In the genomic region with DNA sequence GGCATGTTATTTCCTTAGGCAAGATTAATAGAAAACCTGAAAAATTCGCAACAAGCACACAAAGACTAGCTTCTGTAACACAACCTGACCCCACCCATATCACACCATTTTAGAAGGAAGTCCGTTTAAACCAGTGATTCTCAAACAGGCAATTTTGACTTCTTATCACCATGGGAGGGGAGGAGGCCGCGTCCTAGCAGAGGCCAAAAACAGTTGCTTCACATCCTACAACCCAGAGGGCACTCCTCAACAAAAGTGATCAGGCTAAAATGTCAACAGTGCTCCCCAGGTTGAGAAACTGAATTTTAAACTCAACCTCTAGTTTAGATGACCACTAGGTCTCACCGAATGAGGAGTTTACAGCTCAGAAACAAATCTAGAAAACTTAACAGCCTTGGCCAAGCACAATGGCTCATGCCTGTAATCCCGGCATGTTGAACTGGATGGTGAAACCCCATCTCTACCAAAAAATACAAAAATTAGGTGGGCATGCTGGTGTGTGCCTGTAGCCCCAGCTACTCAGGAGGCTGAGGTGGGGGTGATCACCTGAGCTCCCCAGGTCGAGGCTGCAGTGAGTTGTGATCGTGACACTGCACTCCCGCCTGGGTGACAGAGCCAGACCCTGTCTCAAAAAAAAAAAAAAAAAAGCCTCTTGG, we compare ENCODE assay signal across 8 cellular contexts. TPM values are rescaled to one million over a fixed set of nuclear protein-coding genes. Genes with fewer than 3 reads are reported as not detected.
DNase-seq lines count a peak whose midpoint lies in the region; ATAC-seq and TF ChIP-seq lines count a peak whose summit lies in the region.

No MANE protein-coding gene starts in this region.

- H3K27ac Mint-ChIP-seq in endothelial cell (ENCODE audit: unreplicated experiment), result peak overlapping the region; percentile 80

- H3K9ac ChIP-seq in OCI-LY1 (ENCODE audit: low read length) (peak overlapping the region; percentile 100), parathyroid adenoma (no peak overlapping the region)

- H3K27ac ChIP-seq in OCI-LY1 (ENCODE audit: low read depth, low read length, poor library complexity, severe bottlenecking), result peak overlapping the region; percentile 98
- H3K27ac ChIP-seq in parathyroid adenoma, result no peak overlapping the region

- no peaks in the 10 kb centered on the region for H3K9me3 Mint-ChIP-seq in endothelial cell (ENCODE audit: unreplicated experiment)

- no peak overlapping the region for H3K4me3 Mint-ChIP-seq in endothelial cell (ENCODE audit: unreplicated experiment)

- H4K20me1 ChIP-seq in OCI-LY1 (ENCODE audit: insufficient read depth, low read length), result peaks cover 6% of the 10 kb centered on the region

- peak overlapping the region; percentile 98 for H3K4me2 ChIP-seq in OCI-LY1 (ENCODE audit: low read length)
- peak overlapping the region; percentile 29 for H3K4me2 ChIP-seq in parathyroid adenoma (ENCODE audit: low read length)

- H3K79me2 ChIP-seq in OCI-LY1 (ENCODE audit: insufficient read depth, low read length) (peaks cover 92% of the 10 kb centered on the region), parathyroid adenoma (peaks cover 40% of the 10 kb centered on the region)

- peaks cover 8% of the 10 kb centered on the region for H3K36me3 ChIP-seq in GM06990 (ENCODE audit: control insufficient read depth, insufficient read depth, low read length)
- H3K36me3 ChIP-seq in OCI-LY1 (ENCODE audit: insufficient read depth, low read length), result peaks cover 83% of the 10 kb centered on the region
- H3K36me3 ChIP-seq in parathyroid adenoma (ENCODE audit: control insufficient read depth, insufficient read depth, low read length), result no peaks in the 10 kb centered on the region

- DNase-seq in GM06990 (ENCODE audit: extremely low read depth, insufficient read length), result no peak
- no peak for DNase-seq in endothelial cell (ENCODE audit: low spot score)
- DNase-seq in GM10248 (ENCODE audit: extremely low spot score), result no peak
- no peak for DNase-seq in stimulated activated CD4-positive, alpha-beta T cell treated with anti-CD3 and anti-CD28 coated beads, Interleukin-12 subunit alpha, Interleukin-12 subunit beta, amount 100 ng/mL, for 4 hours

- H3K9me2 ChIP-seq in OCI-LY1 (ENCODE audit: low read depth, low read length), result no peaks in the 10 kb centered on the region

- POLR2A ChIA-PET in GM10248 (lab: Yijun Ruan, JAX), result interaction anchor here (0.7 to 1.9 kb wide), 5 partner anchors 9 to 286 kb away, joined by 5 to 12 read pairs (median 7); a partner anchor contains a TSS

- H3K9me3 ChIP-seq in OCI-LY1 (ENCODE audit: low read length), result no peaks in the 10 kb centered on the region
- H3K9me3 ChIP-seq in parathyroid adenoma (ENCODE audit: control insufficient read depth, low read length), result no peaks in the 10 kb centered on the region

- ATAC-seq in HG03280 (IDR thresholded peaks at IDR 0.05; ENCODE audit: unreplicated experiment), result no peak
- ATAC-seq in HG02973 (IDR thresholded peaks at IDR 0.05; ENCODE audit: unreplicated experiment), result no peak

- H2AFZ ChIP-seq in OCI-LY1 (ENCODE audit: low read length) (no peak overlapping the region), parathyroid adenoma (no peak overlapping the region)

- peaks cover 5% of the 10 kb centered on the region for H3K36me3 Mint-ChIP-seq in endothelial cell (ENCODE audit: low read depth, unreplicated experiment)

- H3K4me1 ChIP-seq in OCI-LY1 (ENCODE audit: insufficient read depth, low read length, severe bottlenecking), result peaks cover 64% of the 10 kb centered on the region
- H3K4me1 ChIP-seq in parathyroid adenoma, result peaks cover 32% of the 10 kb centered on the region

- H3K4me1 Mint-ChIP-seq in endothelial cell (ENCODE audit: unreplicated experiment), result peaks cover 44% of the 10 kb centered on the region

- CTCF ChIA-PET in GM10248 (lab: Yijun Ruan, JAX), result interaction anchor here (0.9 to 7.9 kb wide), 10 partner anchors 9 to 285 kb away, joined by 3 to 69 read pairs (median 4); a partner anchor contains a TSS

- H3K4me3 ChIP-seq in GM06990 (replicated peaks; ENCODE audit: low read depth, low read length), result peak overlapping the region; percentile 96
- H3K4me3 ChIP-seq in OCI-LY1 (ENCODE audit: low read depth, low read length, poor library complexity, severe bottlenecking), result peak overlapping the region; percentile 98
- no peak overlapping the region for H3K4me3 ChIP-seq in parathyroid adenoma (ENCODE audit: low read depth, low read length)

- no peak for TF ChIP-seq CTCF in GM06990 (IDR thresholded peaks at IDR 0.05; ENCODE audit: insufficient read depth, low read length, poor library complexity, severe bottlenecking)
- TF ChIP-seq CTCF in OCI-LY1 (IDR thresholded peaks at IDR 0.05; ENCODE audit: low read length), result no peak
- TF ChIP-seq CTCF in endothelial cell (IDR thresholded peaks at IDR 0.05; ENCODE audit: unreplicated experiment), result no peak
- TF ChIP-seq CTCF in parathyroid adenoma (IDR thresholded peaks at IDR 0.05), result no peak
- TF ChIP-seq CTCF in GM10248 (IDR thresholded peaks at IDR 0.05; ENCODE audit: control extremely low read depth, extremely low read depth, low read depth, missing control alignments), result no peak

- H3K27me3 ChIP-seq in GM06990 (replicated peaks; ENCODE audit: control insufficient read depth, insufficient read depth, low read length), result no peaks in the 10 kb centered on the region
- H3K27me3 ChIP-seq in OCI-LY1 (ENCODE audit: insufficient read depth, low read length), result no peaks in the 10 kb centered on the region
- no peaks in the 10 kb centered on the region for H3K27me3 ChIP-seq in parathyroid adenoma (ENCODE audit: control insufficient read depth, insufficient read depth, low read length)

- H3F3A ChIP-seq in OCI-LY1 (ENCODE audit: insufficient read depth, low read length), result no peaks in the 10 kb centered on the region

- peaks cover 5% of the 10 kb centered on the region for H3K27me3 Mint-ChIP-seq in endothelial cell (ENCODE audit: unreplicated experiment)

RNA-seq across cellular contexts. Expression of a gene that starts 3.4 kb away (rescaled TPM):
- 61.7 TPM for total RNA-seq in endothelial cell (ENCODE audit: unreplicated experiment)

RNA-seq across cellular contexts. Expression of a gene that starts 3.6 kb away (rescaled TPM):
- total RNA-seq in endothelial cell (ENCODE audit: unreplicated experiment), result 17.5 TPM
